In the genomic region with DNA sequence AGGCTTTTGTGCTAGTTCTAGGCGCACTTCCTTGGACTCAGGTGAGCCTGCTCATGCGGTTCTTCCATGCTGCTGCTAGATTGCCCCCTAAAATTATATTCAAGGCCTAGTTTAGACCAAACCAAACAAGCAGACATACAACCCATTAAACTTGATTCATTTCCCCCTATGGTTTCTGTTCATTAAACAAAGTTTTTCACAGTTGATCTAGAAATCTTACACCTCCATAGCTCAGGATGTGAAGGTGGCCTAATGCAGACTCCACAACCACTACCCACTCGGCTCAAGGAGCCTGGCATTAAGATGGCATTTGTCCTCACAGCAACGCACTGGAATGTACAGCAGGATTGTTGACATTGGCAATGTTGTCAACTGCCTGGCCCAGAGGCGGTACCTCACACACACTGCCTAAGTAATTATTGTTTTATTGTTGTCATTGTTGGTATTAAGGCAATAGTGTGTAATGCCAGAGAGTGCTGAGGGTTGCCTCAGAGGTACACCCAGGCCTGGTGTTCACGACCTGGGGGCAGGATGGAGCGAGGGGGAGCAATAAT, we compare ENCODE assay signal across 1 cellular context.
TF ChIP-seq lines count a peak whose summit lies in the region.

No MANE protein-coding gene starts in this region.

TF ChIP-seq in endothelial cell of umbilical vein, 7 proteins besides CTCF, POLR2A, EP300 and RAD21:
- TF ChIP-seq MYC (IDR thresholded peaks at IDR 0.05; ENCODE audit: low read depth, low read length) (no peak), JUN (IDR thresholded peaks at IDR 0.05; ENCODE audit: borderline replicate concordance, insufficient read depth, insufficient read length, low read depth) (no peak), GATA2 (IDR thresholded peaks at IDR 0.05; ENCODE audit: insufficient read depth, insufficient read length, low read depth, low read length) (no peak)
